ENCODE assay signal across 8 cellular contexts in genomic region chr1:44798481-44799365, GRCh38. TPM values are rescaled to one million over a fixed set of nuclear protein-coding genes. Genes with fewer than 3 reads are reported as not detected.
DNase-seq lines count a peak whose midpoint lies in the region; ATAC-seq and TF ChIP-seq lines count a peak whose summit lies in the region.

No MANE protein-coding gene starts in this region.

- DNase-seq in NCI-H510A treated with DMSO at 0.1 percent for 48 hours (lab: John Stamatoyannopoulos, UW) (peak; percentile 62), NCI-H510A (lab: John Stamatoyannopoulos, UW) (no peak), NT2/D1 (ENCODE audit: low read depth, low spot score) (no peak), heart left ventricle (peak in 2 of 5 donors; percentile 21 to 26), hypothalamus (lab: John Stamatoyannopoulos, UW) (no peak)
- DNase-seq in stimulated activated effector memory CD8-positive, alpha-beta T cell treated with anti-CD3 and anti-CD28 coated beads, Interleukin-12 subunit alpha, Interleukin-12 subunit beta, amount 100 ng/mL, for 72 hours (ENCODE audit: low spot score in 2 of 2): no peak
- DNase-seq in stimulated activated CD4-positive, alpha-beta T cell treated with anti-CD3 and anti-CD28 coated beads, Interleukin-4, amount 100 ng/mL, for 4 hours: no peak

- peaks cover 39% of the 10 kb centered on the region for H3K36me3 Mint-ChIP-seq in stimulated activated effector memory CD8-positive, alpha-beta T cell treated with anti-CD3 and anti-CD28 coated beads, Interleukin-12 subunit alpha, Interleukin-12 subunit beta, amount 100 ng/mL, for 72 hours

- H3K4me1 ChIP-seq in NT2/D1 (ENCODE audit: insufficient read depth, insufficient read length): peaks cover 19% of the 10 kb centered on the region
- H3K4me1 ChIP-seq in heart left ventricle: peaks cover 2 to 38% (median 25%) of the 10 kb centered on the region in 12 donors

- 90 to 92% (median 92%) methylated on average over 10 of the region's 10 CpGs for WGBS in heart left ventricle, 4 donors

- intact Hi-C loops in heart left ventricle (cut with DNase I): loop anchor here in 5 of 10 donors (2.0 to 10.0 kb wide), 4 partner anchors 22 to 206 kb away; no protein-coding TSS in a partner anchor

- H3K9me3 Mint-ChIP-seq in stimulated activated effector memory CD8-positive, alpha-beta T cell treated with anti-CD3 and anti-CD28 coated beads, Interleukin-12 subunit alpha, Interleukin-12 subunit beta, amount 100 ng/mL, for 72 hours: no peaks in the 10 kb centered on the region

- TF ChIP-seq POLR2A in heart left ventricle (IDR thresholded peaks at IDR 0.05): no peak

- peak overlapping the region in 11 of 12 donors; percentile 91 to 98 (median 95) for H3K27ac ChIP-seq in heart left ventricle

- H3K36me3 ChIP-seq in NT2/D1 (ENCODE audit: insufficient read depth, insufficient read length, low read length): peaks cover 24% of the 10 kb centered on the region
- H3K36me3 ChIP-seq in heart left ventricle: peaks cover 0 to 20% (median 11%) of the 10 kb centered on the region in 9 donors

- peak overlapping the region; percentile 65 for H3K9ac ChIP-seq in NT2/D1 (ENCODE audit: insufficient read length, low read depth)

- ATAC-seq in heart left ventricle (no peak), GM18868 (IDR thresholded peaks at IDR 0.05; ENCODE audit: unreplicated experiment) (no peak)
- ATAC-seq in stimulated activated effector memory CD8-positive, alpha-beta T cell treated with anti-CD3 and anti-CD28 coated beads, Interleukin-12 subunit alpha, Interleukin-12 subunit beta, amount 100 ng/mL, for 72 hours: no peak

- peak overlapping the region; percentile 83 for H3K27ac Mint-ChIP-seq in stimulated activated effector memory CD8-positive, alpha-beta T cell treated with anti-CD3 and anti-CD28 coated beads, Interleukin-12 subunit alpha, Interleukin-12 subunit beta, amount 100 ng/mL, for 72 hours

- H3K4me3 ChIP-seq in NT2/D1 (ENCODE audit: insufficient read length, low read depth): no peak overlapping the region
- H3K4me3 ChIP-seq in heart left ventricle: no peak overlapping the region

- H3K9me3 ChIP-seq in NT2/D1 (ENCODE audit: insufficient read depth, low read length): no peaks in the 10 kb centered on the region
- H3K9me3 ChIP-seq in heart left ventricle: no peaks in the 10 kb centered on the region

- peak overlapping the region; percentile 77 for H3K4me3 Mint-ChIP-seq in stimulated activated effector memory CD8-positive, alpha-beta T cell treated with anti-CD3 and anti-CD28 coated beads, Interleukin-12 subunit alpha, Interleukin-12 subunit beta, amount 100 ng/mL, for 72 hours

- H3K27me3 ChIP-seq in NT2/D1 (ENCODE audit: insufficient read depth, insufficient read length) (peaks cover 6% of the 10 kb centered on the region), heart left ventricle (no peaks in the 10 kb centered on the region)

- peaks cover 28% of the 10 kb centered on the region for H3K4me1 Mint-ChIP-seq in stimulated activated effector memory CD8-positive, alpha-beta T cell treated with anti-CD3 and anti-CD28 coated beads, Interleukin-12 subunit alpha, Interleukin-12 subunit beta, amount 100 ng/mL, for 72 hours

- TF ChIP-seq CTCF in heart left ventricle (IDR thresholded peaks at IDR 0.05): no peak

RNA-seq across cellular contexts. Expression of gene PLK3, which starts 1.5 kb away (rescaled TPM):
- total RNA-seq in heart left ventricle: 10 to 100 TPM in 2 of 9 donors, 1 to 10 TPM in 7; 4.5 to 17.9 (median 6.6) TPM
- polyA plus RNA-seq in heart left ventricle: 1 to 10 TPM; 5.8 to 6.9 TPM

RNA-seq across cellular contexts. Expression of gene DYNLT4, which starts 8.4 kb away (rescaled TPM):
- 1 to 10 TPM in 3 of 9 donors, under 1 TPM in 5, not detected in 1; 0.54 to 1.0 (median 0.82) TPM for total RNA-seq in heart left ventricle
- 1 to 10 TPM in 1 of 2 donors, under 1 TPM in 1; 0.36 to 1.7 TPM for polyA plus RNA-seq in heart left ventricle

RNA-seq across cellular contexts. Expression of gene BTBD19, which starts 9.6 kb away (rescaled TPM):
- 1 to 10 TPM in 8 of 9 donors, under 1 TPM in 1; 0.56 to 7.4 (median 2.8) TPM for total RNA-seq in heart left ventricle
- polyA plus RNA-seq in heart left ventricle: 1 to 10 TPM; 2.6 to 6.2 TPM

RNA-seq across cellular contexts. Expression of gene BEST4, which starts 10.8 kb away (rescaled TPM):
- total RNA-seq in heart left ventricle: under 1 TPM in 3 of 9 donors, not detected in 6; 0.09 to 0.32 (median 0.23) TPM
- polyA plus RNA-seq in heart left ventricle: under 1 TPM; 0.06 to 0.11 TPM

RNA-seq across cellular contexts. Expression of gene RPS8, which starts 23.4 kb away (rescaled TPM):
- 1,000 to 10,000 TPM in 3 of 9 donors, 100 to 1,000 TPM in 6; 576 to 1,019 (median 853) TPM for total RNA-seq in heart left ventricle
- 1,000 to 10,000 TPM; 1,199 to 1,848 TPM for polyA plus RNA-seq in heart left ventricle
